8 cellular contexts compared by ENCODE assay signal in genomic region chr18:22170421-22171262, GRCh38. TPM values are rescaled to one million over a fixed set of nuclear protein-coding genes. Genes with fewer than 3 reads are reported as not detected.
DNase-seq lines count a peak whose midpoint lies in the region; ATAC-seq, FAIRE-seq and TF ChIP-seq lines count a peak whose summit lies in the region.

No MANE protein-coding gene starts in this region.

- peak overlapping the region; percentile 77 to 84 for H3K4me3 ChIP-seq in kidney (ENCODE audit: low read length in 2 of 2)
- H3K4me3 ChIP-seq in stomach = peak overlapping the region; percentile 67 to 89 (median 80)

- peaks cover 8 to 99% (median 66%) of the 10 kb centered on the region in 3 donors for H3K27me3 ChIP-seq in stomach

- H3K27ac ChIP-seq in kidney (ENCODE audit: low read depth in 2 of 2, low read length in 2 of 2) (peak overlapping the region; percentile 86 to 91), stomach (peak overlapping the region; percentile 90 to 97 (median 95))

- peak overlapping the region in 4 of 5 experiments; percentile 13 to 66 (median 34) for H3K27ac Mint-ChIP-seq in brain

- DNase-seq in EH (ENCODE audit: low read depth) (peak; percentile 69), NCI-H146 (lab: John Stamatoyannopoulos, UW) (peak; percentile 74), kidney (peak; percentile 86), stomach (no peak)
- no peak for DNase-seq in activated effector memory CD4-positive, alpha-beta T cell treated with Interleukin-2 at 50 U/mL for 16 hours

- H3K36me3 Mint-ChIP-seq in brain = no peaks in the 10 kb centered on the region

- peaks cover 92% of the 10 kb centered on the region for H3K27me3 Mint-ChIP-seq in brain

- H3K4me3 Mint-ChIP-seq in brain = peak overlapping the region; percentile 87 to 93 (median 89)

- no peaks in the 10 kb centered on the region for H3K36me3 ChIP-seq in kidney (ENCODE audit: control insufficient read depth in 1 of 2, insufficient read depth in 2 of 2, low read length in 2 of 2)
- peaks cover 7 to 24% (median 18%) of the 10 kb centered on the region in 4 donors for H3K36me3 ChIP-seq in stomach

- no peak for FAIRE-seq in kidney (lab: Jason Lieb, UNC)

- H3K4me1 ChIP-seq in kidney (ENCODE audit: control insufficient read depth in 1 of 2, insufficient read depth in 1 of 2, low read depth in 1 of 2, low read length in 2 of 2) (peaks cover 0 to 7% of the 10 kb centered on the region in 2 donors), stomach (peaks cover 8 to 40% (median 38%) of the 10 kb centered on the region in 4 donors)

- TF ChIP-seq POLR2A in stomach (IDR thresholded peaks at IDR 0.05) = no peak

- ATAC-seq in GM19467 (IDR thresholded peaks at IDR 0.05; ENCODE audit: unreplicated experiment) = no peak
- no peak for ATAC-seq in HG03097 (IDR thresholded peaks at IDR 0.05; ENCODE audit: low FRiP score, unreplicated experiment)

- peaks cover 0 to 15% (median 0%) of the 10 kb centered on the region in 5 experiments for H3K9me3 Mint-ChIP-seq in brain

- intact Hi-C loops in kidney (cut with DNase I) = no loop called here
- intact Hi-C loops in stomach (cut with DNase I; ENCODE audit: low total_unique reads) = no loop called here

- H3K9ac ChIP-seq in kidney (ENCODE audit: low read length in 2 of 2) = peak overlapping the region; percentile 55 to 56

- TF ChIP-seq EP300 in stomach (IDR thresholded peaks at IDR 0.05) = no peak

- H3K4me1 Mint-ChIP-seq in brain = peaks cover 30% of the 10 kb centered on the region

- TF ChIP-seq CTCF in brain (conservative IDR thresholded peaks at IDR 0.05) = no peak
- TF ChIP-seq CTCF in kidney (IDR thresholded peaks at IDR 0.05; ENCODE audit: borderline replicate concordance, extremely low read depth, insufficient read depth) = no peak
- TF ChIP-seq CTCF in stomach (IDR thresholded peaks at IDR 0.05) = no peak

- H3K9me3 ChIP-seq in kidney (ENCODE audit: control insufficient read depth in 1 of 2, low read length in 2 of 2) (no peaks in the 10 kb centered on the region), stomach (no peaks in the 10 kb centered on the region)

- 0 to 2% (median 0%) methylated on average over 40 to 66 of the region's 66 CpGs for WGBS in stomach, 5 donors

RNA-seq across cellular contexts. Expression of gene GATA6, which starts 1.3 kb away (rescaled TPM):
- polyA plus RNA-seq in brain (ENCODE audit: insufficient read depth, low read depth, low replicate concordance) (not detected), kidney (ENCODE audit: insufficient read depth, low read depth, low replicate concordance) (1.7 TPM), stomach (10 to 100 TPM; 11.9 to 37.9 (median 31.1) TPM)
- total RNA-seq in kidney (10.9 TPM), stomach (100 to 1,000 TPM in 3 of 5 donors, 10 to 100 TPM in 2; 71.5 to 194 (median 180) TPM)

Comparison
In these comparisons a context has a peak if more than half of its experiments do, and no peak if none do; other contexts are left out.
1. DNase-seq: peak in EH (single experiment), NCI-H146 (single experiment) and kidney (single experiment); none in stomach (single experiment) and activated effector memory CD4-positive, alpha-beta T cell treated with Interleukin-2 at 50 U/mL for 16 hours (single experiment).